Comparison of ENCODE assay signal across 25 cellular contexts in genomic region chr1:3931310-3931700, GRCh38.
"Had no signal": no experiment of that assay in that cellular context is flagged by ENCODE, and none has a peak within 500 bp of the region (broad histone marks: within the 10 kb centered on the region; RNA-seq: fewer than 3 reads in every experiment).

No MANE protein-coding gene starts in this region.

- H3K27me3 Mint-ChIP-seq: activated CD4-positive, alpha-beta memory T cell treated with anti-CD3 and anti-CD28 coated beads, Interleukin-2, amount 10 ng/mL, durations not matched to agents 7 days and 5 days had no signal

- H3K4me3 ChIP-seq: esophagus muscularis mucosa, gastrocnemius medialis had no signal

- H3K4me1 Mint-ChIP-seq: central memory CD8-positive, alpha-beta T cell; WTC11 had no signal

- ATAC-seq: activated T-cell treated with anti-CD3 and anti-CD28 coated beads, Interleukin-2, amount 50 U/mL, for 72 hours; effector memory CD8-positive, alpha-beta T cell; gastrocnemius medialis; WTC11 had no signal

- H3K27me3 ChIP-seq: brain microvascular endothelial cell, foreskin keratinocyte had no signal

- H3K36me3 ChIP-seq: brain microvascular endothelial cell, esophagus muscularis mucosa, gastrocnemius medialis had no signal

- H3K36me3 Mint-ChIP-seq: activated naive CD8-positive, alpha-beta T cell had no signal

- DNase-seq: activated CD4-positive, alpha-beta memory T cell treated with anti-CD3 and anti-CD28 coated beads, Interleukin-2, amount 10 ng/mL, durations not matched to agents 7 days and 5 days; activated CD4-positive, alpha-beta T cell treated with anti-CD3 and anti-CD28 coated beads for 1 hour; activated CD4-positive, alpha-beta T cell treated with anti-CD3 and anti-CD28 coated beads for 4 hours; activated CD4-positive, alpha-beta T cell treated with anti-CD3 and anti-CD28 coated beads, Interleukin-2, amount 10 ng/mL, durations not matched to agents 7 days and 5 days; activated CD4-positive, alpha-beta T cell treated with anti-CD3 and anti-CD28 coated beads, Interleukin-2, amount 50 U/mL, for 4 hours; activated CD8-positive, alpha-beta memory T cell treated with anti-CD3 and anti-CD28 coated beads, Interleukin-2, amount 50 U/mL, for 48 hours; activated naive CD4-positive, alpha-beta T cell treated with anti-CD3 and anti-CD28 coated beads, Interleukin-2, amount 50 U/mL, for 16 hours; activated T-cell treated with anti-CD3 and anti-CD28 coated beads for 4 hours; activated T-cell treated with anti-CD3 and anti-CD28 coated beads, Interleukin-2, amount 50 U/mL, for 24 hours; activated T-cell treated with anti-CD3 and anti-CD28 coated beads, Interleukin-2, amount 50 U/mL, for 72 hours; amniotic stem cell; anterior cingulate cortex; brain microvascular endothelial cell; cortex of kidney; dermis blood vessel endothelial cell; effector CD4-positive, alpha-beta T cell; effector memory CD8-positive, alpha-beta T cell; foreskin keratinocyte; gastrocnemius medialis; glutamatergic neuron; T-helper 2 cell had no signal

- H3K4me1 ChIP-seq: esophagus muscularis mucosa, foreskin keratinocyte, gastrocnemius medialis had no signal

- H3K27ac Mint-ChIP-seq: activated CD4-positive, alpha-beta memory T cell treated with anti-CD3 and anti-CD28 coated beads, Interleukin-2, amount 10 ng/mL, durations not matched to agents 7 days and 5 days; activated CD4-positive, alpha-beta T cell treated with anti-CD3 and anti-CD28 coated beads, Interleukin-2, amount 10 ng/mL, durations not matched to agents 7 days and 5 days; activated naive CD8-positive, alpha-beta T cell; activated T-cell treated with anti-CD3 and anti-CD28 coated beads, Interleukin-2, amount 50 U/mL, for 24 hours; activated T-cell treated with anti-CD3 and anti-CD28 coated beads, Interleukin-2, amount 50 U/mL, for 72 hours; effector memory CD8-positive, alpha-beta T cell; WTC11 had no signal

- H3K9me3 ChIP-seq: gastrocnemius medialis had no signal

- H3K27ac ChIP-seq: brain microvascular endothelial cell, esophagus muscularis mucosa, foreskin keratinocyte, gastrocnemius medialis had no signal

- H3K4me3 Mint-ChIP-seq: activated CD4-positive, alpha-beta memory T cell treated with anti-CD3 and anti-CD28 coated beads, Interleukin-2, amount 10 ng/mL, durations not matched to agents 7 days and 5 days; activated CD4-positive, alpha-beta T cell treated with anti-CD3 and anti-CD28 coated beads, Interleukin-2, amount 10 ng/mL, durations not matched to agents 7 days and 5 days; activated naive CD8-positive, alpha-beta T cell; activated T-cell treated with anti-CD3 and anti-CD28 coated beads, Interleukin-2, amount 50 U/mL, for 24 hours; activated T-cell treated with anti-CD3 and anti-CD28 coated beads, Interleukin-2, amount 50 U/mL, for 72 hours; central memory CD8-positive, alpha-beta T cell; effector memory CD8-positive, alpha-beta T cell; WTC11 had no signal
